Comparison of ENCODE assay signal across 8 cellular contexts in the genomic region with DNA sequence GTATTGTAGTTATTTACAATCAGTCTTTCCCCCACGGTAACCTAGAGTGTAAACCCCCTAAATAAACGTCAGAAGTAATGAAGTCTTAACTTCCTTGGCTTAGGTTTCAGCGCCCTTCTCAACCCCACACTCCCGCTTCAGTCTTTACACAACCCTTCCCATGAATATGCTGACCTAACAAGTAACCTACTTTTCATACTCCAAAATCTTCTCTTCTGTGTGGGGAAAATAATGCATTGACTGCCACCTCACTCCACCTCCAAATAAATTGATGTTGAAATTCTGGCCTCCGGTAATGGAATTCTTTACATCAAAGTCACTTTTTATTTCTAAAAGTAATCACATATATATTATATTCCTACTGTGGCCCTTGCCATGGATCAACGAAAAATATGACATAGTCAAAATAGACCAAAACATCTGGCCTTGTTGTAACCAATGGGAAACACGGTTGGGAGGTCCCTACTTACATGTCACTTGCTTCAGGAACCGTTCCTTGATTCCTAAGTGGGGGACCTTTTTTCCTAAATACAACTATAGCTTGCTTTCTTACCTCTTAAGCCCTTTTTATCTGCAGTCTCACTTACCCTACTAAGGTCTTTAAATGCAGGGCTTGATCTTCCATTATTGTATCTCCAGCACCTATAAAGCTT. TPM values are rescaled to one million over a fixed set of nuclear protein-coding genes. Genes with fewer than 3 reads are reported as not detected.
DNase-seq lines count a peak whose midpoint lies in the region; ATAC-seq, FAIRE-seq and TF ChIP-seq lines count a peak whose summit lies in the region.

No MANE protein-coding gene starts in this region.

- BruUV-seq in Caco-2 (replicated peaks; lab: Mats Ljungman, UMichigan): TSS peak; percentile 47
- BruUV-seq in K562 (replicated peaks; lab: Mats Ljungman, UMichigan): TSS peak; percentile 52

- H3K27me3 ChIP-seq in Caco-2 (replicated peaks; ENCODE audit: control insufficient read depth, insufficient read depth, low read length) (no peaks in the 10 kb centered on the region), Karpas-422 (ENCODE audit: low read length) (no peaks in the 10 kb centered on the region), K562 (ENCODE audit: control insufficient read depth in 2 of 2, insufficient read depth in 2 of 2, low read length in 2 of 2) (no peaks in the 10 kb centered on the region)

- no peaks in the 10 kb centered on the region for H3K4me1 Mint-ChIP-seq in Caco-2 (ENCODE audit: low read depth, unreplicated experiment)

- H3K4me1 ChIP-seq in Caco-2 (peaks cover 10% of the 10 kb centered on the region), Karpas-422 (ENCODE audit: low read length) (peaks cover 67% of the 10 kb centered on the region), K562 (replicated peaks in 1 of 2; ENCODE audit: control insufficient read depth in 2 of 2, insufficient read depth in 2 of 2, low read length in 2 of 2) (peaks cover 10 to 35% of the 10 kb centered on the region in 2 experiments), mucosa of descending colon (ENCODE audit: low read depth) (peaks cover 42% of the 10 kb centered on the region)

- TF ChIP-seq POLR2A in K562 (conservative IDR thresholded peaks at IDR 0.05): no peak

- no peaks in the 10 kb centered on the region for H3K27me3 Mint-ChIP-seq in Caco-2 (ENCODE audit: insufficient read depth, unreplicated experiment)

- TF ChIP-seq EP300 in K562 (IDR thresholded peaks at IDR 0.05; ENCODE audit: low read length): no peak

- FAIRE-seq in K562 (lab: Jason Lieb, UNC): no peak

- CTCF ChIA-PET in Caco-2 (lab: Charles Lee): no interaction called here
- CTCF ChIA-PET in K562 (lab: Yijun Ruan, JAX; ENCODE audit: low intra/inter-chr PET ratio): no interaction called here
- CTCF ChIA-PET in GM10248 (lab: Yijun Ruan, JAX): interaction anchor here (1.2 to 1.4 kb wide), 2 partner anchors 66 to 75 kb away, joined by 3 to 5 read pairs; no protein-coding TSS in a partner anchor

- peaks cover 10% of the 10 kb centered on the region for H3K36me3 Mint-ChIP-seq in Caco-2 (ENCODE audit: insufficient read depth, unreplicated experiment)

- DNase-seq in Caco-2 (no peak), Karpas-422 (no peak), K562 (ENCODE audit: extremely low read depth in 1 of 4, low spot score in 3 of 4) (peak in 3 of 4 experiments; percentile 27 to 55 (median 44)), mucosa of descending colon (no peak), GM10248 (ENCODE audit: extremely low spot score) (no peak)

- no peaks in the 10 kb centered on the region for H3K9me1 ChIP-seq in K562 (ENCODE audit: control insufficient read depth, insufficient read depth, low read length)

- peak overlapping the region; percentile 97 for H3K4me3 ChIP-seq in Caco-2 (ENCODE audit: low read depth, low read length)
- H3K4me3 ChIP-seq in Karpas-422 (ENCODE audit: low read length): peak overlapping the region; percentile 95
- peak overlapping the region; percentile 72 for H3K4me3 ChIP-seq in K562
- peak overlapping the region; percentile 88 for H3K4me3 ChIP-seq in mucosa of descending colon

- no peaks in the 10 kb centered on the region for H3K9me2 ChIP-seq in Karpas-422 (replicated peaks; ENCODE audit: insufficient read depth, low read length)

- TF ChIP-seq CTCF in Caco-2 (IDR thresholded peaks at IDR 0.05; ENCODE audit: insufficient read depth in 1 of 2, low read depth in 1 of 2, low read length in 1 of 2, severe bottlenecking in 1 of 2, unreplicated experiment in 1 of 2): no peak
- no peak for TF ChIP-seq CTCF in K562 (IDR thresholded peaks at IDR 0.05 in 2 of 3, conservative IDR thresholded peaks at IDR 0.05 in 1 of 3; ENCODE audit: insufficient read depth in 2 of 3, low read depth in 1 of 3, low read length in 3 of 3)
- TF ChIP-seq CTCF in mucosa of descending colon (IDR thresholded peaks at IDR 0.05): no peak
- TF ChIP-seq CTCF in GM10248 (IDR thresholded peaks at IDR 0.05; ENCODE audit: control extremely low read depth, extremely low read depth, low read depth, missing control alignments): no peak

- no peak overlapping the region for H2AFZ ChIP-seq in Karpas-422 (ENCODE audit: low read length)
- peak overlapping the region; percentile 92 for H2AFZ ChIP-seq in K562 (ENCODE audit: low read depth, low read length)

- TF ChIP-seq RAD21 in K562 (CRISPR knock-in tag; conservative IDR thresholded peaks at IDR 0.05 in 1 of 2, IDR thresholded peaks at IDR 0.05 in 1 of 2): no peak

- 0% methylated on average over 8 of the region's 8 CpGs for WGBS in K562 (ENCODE audit: insufficient coverage, low coverage, missing lambda C conversion rate)

- ATAC-seq in K562 (peak; percentile 12), mucosa of descending colon (no peak), GM18873 (IDR thresholded peaks at IDR 0.05; ENCODE audit: low FRiP score, unreplicated experiment) (no peak), GM18909 (IDR thresholded peaks at IDR 0.05; ENCODE audit: poor library complexity, unreplicated experiment) (no peak), HG03354 (IDR thresholded peaks at IDR 0.05; ENCODE audit: poor library complexity, severe bottlenecking, unreplicated experiment) (no peak)

- H3K9me3 ChIP-seq in Caco-2: no peaks in the 10 kb centered on the region
- H3K9me3 ChIP-seq in Karpas-422 (ENCODE audit: low read length): no peaks in the 10 kb centered on the region
- H3K9me3 ChIP-seq in K562 (replicated peaks; ENCODE audit: control insufficient read depth, insufficient read depth, low read depth, low read length): no peaks in the 10 kb centered on the region
- no peaks in the 10 kb centered on the region for H3K9me3 ChIP-seq in mucosa of descending colon

- H3K9ac ChIP-seq in Karpas-422 (ENCODE audit: low read length) (peak overlapping the region; percentile 95), K562 (ENCODE audit: insufficient read depth in 1 of 2, low read depth in 2 of 2, low read length in 2 of 2) (peak overlapping the region; percentile 89 to 99)

- H3K9me3 Mint-ChIP-seq in Caco-2 (ENCODE audit: unreplicated experiment): no peaks in the 10 kb centered on the region

- intact Hi-C loops in Caco-2 (cut with micrococcal nuclease; ENCODE audit: unreplicated experiment) (no loop called here), K562 (cut with micrococcal nuclease) (no loop called here), mucosa of descending colon (cut with DNase I, micrococcal nuclease) (no loop called here)

- in situ Hi-C loops in K562 (cut with MboI): no loop called here

- peak overlapping the region; percentile 99 for H3K27ac Mint-ChIP-seq in Caco-2 (ENCODE audit: unreplicated experiment)

- H3K27ac ChIP-seq in Karpas-422 (ENCODE audit: low read length): peak overlapping the region; percentile 95
- H3K27ac ChIP-seq in K562 (ENCODE audit: extremely low read depth, low read depth, low read length): peak overlapping the region; percentile 91

- H4K20me1 ChIP-seq in Karpas-422 (ENCODE audit: insufficient read depth, low read depth, low read length) (peaks cover 40% of the 10 kb centered on the region), K562 (replicated peaks; ENCODE audit: control insufficient read depth, insufficient read depth, low read length) (no peaks in the 10 kb centered on the region)

- POLR2A ChIA-PET in Caco-2 (lab: Charles Lee) (interaction anchor here (1.1 kb wide), 1 partner anchor 36 kb away, joined by 5 read pairs; no protein-coding TSS in a partner anchor), K562 (lab: Yijun Ruan, JAX) (interaction anchor here (1.0 kb wide), 1 partner anchor 66 kb away, joined by 4 read pairs; no protein-coding TSS in a partner anchor), GM10248 (lab: Yijun Ruan, JAX) (no interaction called here)

- peak overlapping the region; percentile 92 for H3K4me3 Mint-ChIP-seq in Caco-2 (ENCODE audit: unreplicated experiment)

- H3K36me3 ChIP-seq in Caco-2 (ENCODE audit: control insufficient read depth, insufficient read depth, low read length): no peaks in the 10 kb centered on the region
- H3K36me3 ChIP-seq in Karpas-422 (ENCODE audit: insufficient read depth, low read length): peaks cover 46% of the 10 kb centered on the region
- H3K36me3 ChIP-seq in K562 (ENCODE audit: control insufficient read depth, insufficient read depth, low read length): peaks cover 30% of the 10 kb centered on the region; the same call in 2 of the 3 replicates
- H3K36me3 ChIP-seq in mucosa of descending colon (ENCODE audit: low read depth): no peaks in the 10 kb centered on the region

- H3K4me2 ChIP-seq in Karpas-422 (ENCODE audit: low read depth, low read length, poor library complexity, severe bottlenecking): peak overlapping the region; percentile 92
- H3K4me2 ChIP-seq in K562 (ENCODE audit: insufficient read depth, low read length): peak overlapping the region; percentile 78

- H3K79me2 ChIP-seq in Karpas-422 (ENCODE audit: low read length) (peaks cover 83% of the 10 kb centered on the region), K562 (ENCODE audit: control insufficient read depth, insufficient read depth, low read length) (peaks cover 97% of the 10 kb centered on the region)

RNA-seq across cellular contexts. Expression of gene GEN1, which starts 1.0 kb away (rescaled TPM):
- total RNA-seq in Caco-2 (2022) (33.3 and 36.5 TPM in 2 replicates), K562 (2014; rRNA removed) (17.7 and 21.4 TPM in 2 replicates), K562 (2014; rRNA removed; fragmentation: Illumina TruSeq; extraction: Trizol) (32.6 and 38.2 TPM in 2 replicates), K562 (2015; rRNA removed; fragmentation: Illumina TruSeq; extraction: Trizol) (34.0 and 36.8 TPM in 2 replicates), K562 (2021) (28.2 and 29.7 TPM in 2 replicates), mucosa of descending colon (10 to 100 TPM; 12.9 to 31.4 (median 20.1) TPM)
- total RNA-seq in Karpas-422 (2014; rRNA removed; shearing (Covaris generic); ENCODE audit: low replicate concordance): 125 and 251 TPM in 2 replicates
- total RNA-seq in K562 (2011; cell fraction: chromatin; rRNA removed; ENCODE audit: low replicate concordance): 54.2 and 126 TPM in 2 replicates
- total RNA-seq in K562 (2011; cell fraction: nucleolus; rRNA removed): 30.7 and 42.2 TPM in 2 replicates
- 75.7 and 127 TPM in 2 replicates for total RNA-seq in K562 (2011; cell fraction: nucleoplasm; rRNA removed)
- polyA plus RNA-seq in K562 (2011; rRNA removed) (28.6 and 39.7 TPM in 2 replicates), K562 (2014; fragmentation: Illumina TruSeq; extraction: Trizol) (24.1 and 24.5 TPM in 2 replicates), K562 (2014; fragmentation: Nextera tagmentation; extraction: Ambion mirVana) (10 to 100 TPM in 1 of 2 experiments, 1 to 10 TPM in 1; 8.6 to 12.4 TPM), K562 (2014; rRNA removed) (16.5 and 21.6 TPM in 2 replicates)
- 4.4 and 9.8 TPM in 2 replicates for polyA plus RNA-seq in K562 (2011; cell fraction: cytosol; rRNA removed)
- polyA plus RNA-seq in K562 (2011; cell fraction: nucleus; rRNA removed): 60.0 and 68.3 TPM in 2 replicates
- 9.5 and 10.5 TPM in 2 replicates for polyA plus RNA-seq in K562 (2012)
- 73.5 and 79.8 TPM in 2 replicates for polyA minus RNA-seq in K562 (2011; rRNA and poly(A)+ RNA removed)
- 14.7 and 19.9 TPM in 2 replicates for polyA minus RNA-seq in K562 (2011; cell fraction: cytosol; rRNA and poly(A)+ RNA removed)
- 95.6 and 125 TPM in 2 replicates for polyA minus RNA-seq in K562 (2011; cell fraction: nucleus; rRNA and poly(A)+ RNA removed)

RNA-seq across cellular contexts. Expression of gene SMC6, which starts 1.3 kb away (rescaled TPM):
- total RNA-seq in Caco-2 (2022): 39.4 and 41.3 TPM in 2 replicates
- 28.1 and 44.2 TPM in 2 replicates for total RNA-seq in Karpas-422 (2014; rRNA removed; shearing (Covaris generic); ENCODE audit: low replicate concordance)
- 22.2 and 131 TPM in 2 replicates for total RNA-seq in K562 (2011; cell fraction: chromatin; rRNA removed; ENCODE audit: low replicate concordance)
- total RNA-seq in K562 (2011; cell fraction: nucleolus; rRNA removed): 10.0 and 22.6 TPM in 2 replicates
- total RNA-seq in K562 (2011; cell fraction: nucleoplasm; rRNA removed): 41.6 and 60.6 TPM in 2 replicates
- 38.4 and 42.9 TPM in 2 replicates for total RNA-seq in K562 (2014; rRNA removed)
- total RNA-seq in K562 (2014; rRNA removed; fragmentation: Illumina TruSeq; extraction: Trizol): 71.1 and 84.3 TPM in 2 replicates
- total RNA-seq in K562 (2015; rRNA removed; fragmentation: Illumina TruSeq; extraction: Trizol): 68.5 and 75.9 TPM in 2 replicates
- total RNA-seq in K562 (2021): 46.6 and 51.5 TPM in 2 replicates
- polyA plus RNA-seq in K562 (2011; rRNA removed): 34.3 and 47.7 TPM in 2 replicates
- 5.4 and 9.5 TPM in 2 replicates for polyA plus RNA-seq in K562 (2011; cell fraction: cytosol; rRNA removed)
- polyA plus RNA-seq in K562 (2011; cell fraction: nucleus; rRNA removed): 29.0 and 39.5 TPM in 2 replicates
- 26.0 and 28.2 TPM in 2 replicates for polyA plus RNA-seq in K562 (2012)
- 41.8 and 55.6 TPM in 2 replicates for polyA plus RNA-seq in K562 (2014; fragmentation: Illumina TruSeq; extraction: Trizol)
- polyA plus RNA-seq in K562 (2014; fragmentation: Nextera tagmentation; extraction: Ambion mirVana): 10 to 100 TPM; 14.2 to 18.5 TPM
- polyA plus RNA-seq in K562 (2014; rRNA removed): 41.1 and 44.1 TPM in 2 replicates
- 87.7 and 95.2 TPM in 2 replicates for polyA minus RNA-seq in K562 (2011; rRNA and poly(A)+ RNA removed)
- polyA minus RNA-seq in K562 (2011; cell fraction: cytosol; rRNA and poly(A)+ RNA removed): 15.2 and 27.7 TPM in 2 replicates
- 34.5 and 60.3 TPM in 2 replicates for polyA minus RNA-seq in K562 (2011; cell fraction: nucleus; rRNA and poly(A)+ RNA removed)
- 10 to 100 TPM; 18.1 to 24.8 (median 22.9) TPM for total RNA-seq in mucosa of descending colon

Comparison
In these comparisons a context has a peak if more than half of its experiments do, and no peak if none do; other contexts are left out.
1. DNase-seq: peak in K562 (3 of 4); none in Caco-2 (0 of 2), Karpas-422 (single experiment), mucosa of descending colon (0 of 3) and GM10248 (single experiment).
2. Peak in every context shown above with its lines, with median percentiles within 50 percentile points of each other: H3K4me3 ChIP-seq.